ENCODE assay signal across 21 cellular contexts in the genomic region with DNA sequence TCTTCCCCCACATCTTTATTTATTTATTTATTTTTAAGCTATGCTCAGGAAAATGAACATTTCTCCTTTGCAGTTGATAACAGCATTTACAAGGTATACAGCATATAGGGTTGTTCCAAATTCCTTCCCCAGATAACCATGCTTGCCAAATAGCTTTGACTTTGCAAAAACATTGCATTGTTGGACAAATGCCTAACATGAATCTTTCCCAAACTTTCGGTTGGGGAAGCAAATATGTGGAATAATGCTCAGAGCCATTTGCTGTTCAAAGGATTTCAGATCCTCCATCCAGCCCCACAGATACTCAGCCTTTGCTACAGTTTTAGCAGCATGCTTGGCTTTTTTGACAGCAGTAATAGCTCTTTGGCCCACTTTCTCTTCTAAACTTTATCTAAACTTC.
"Had no signal": no experiment of that assay in that cellular context is flagged by ENCODE, and none has a peak within 500 bp of the region (broad histone marks: within the 10 kb centered on the region; RNA-seq: fewer than 3 reads in every experiment).

No MANE protein-coding gene starts in this region.

- H3K9me3 ChIP-seq: adrenal gland, lower lobe of right lung, spleen had no signal

- H3K4me3 ChIP-seq: adrenal gland, hepatocyte, lower lobe of right lung, spleen had no signal

- H3K27ac Mint-ChIP-seq: activated naive CD4-positive, alpha-beta T cell treated with anti-CD3 and anti-CD28 coated beads, Interleukin-2, amount 50 U/mL, for 72 hours; immature natural killer cell; naive B cell; progenitor cell of endocrine pancreas; T-helper 1 cell treated with Interleukin-12 subunit alpha and Interleukin-12 subunit beta and Interleukin-4 antibody, amounts not matched to agents 30 μg/mL and 1 μg/mL, for 36 hours; WTC11 had no signal

- H2AFZ ChIP-seq: hepatocyte had no signal

- DNase-seq: activated gamma-delta T cell treated with Interleukin-2 at 50 U/mL for 16 hours; activated T-cell treated with anti-CD3 and anti-CD28 coated beads, Interleukin-2, amount 50 U/mL, for 1 hour; adrenal gland; dermis blood vessel endothelial cell; effector CD8-positive, alpha-beta T cell; foreskin melanocyte; glutamatergic neuron; immature natural killer cell; lower lobe of right lung; naive B cell; retina; spleen; stimulated activated CD4-positive, alpha-beta T cell treated with anti-CD3 and anti-CD28 coated beads, Interleukin-4, amount 100 ng/mL, for 1 hour; stimulated activated naive CD4-positive, alpha-beta T cell; T1000 had no signal

- H3K9me3 Mint-ChIP-seq: activated naive CD4-positive, alpha-beta T cell treated with anti-CD3 and anti-CD28 coated beads, Interleukin-2, amount 50 U/mL, for 72 hours; neural crest cell; T-helper 1 cell treated with Interleukin-12 subunit alpha and Interleukin-12 subunit beta and Interleukin-4 antibody, amounts not matched to agents 30 μg/mL and 1 μg/mL, for 36 hours had no signal

- H3K36me3 ChIP-seq: adrenal gland, lower lobe of right lung, spleen had no signal

- H3K27ac ChIP-seq: adrenal gland, hepatocyte, lower lobe of right lung, spleen had no signal

- H3K27me3 Mint-ChIP-seq: naive B cell, progenitor cell of endocrine pancreas had no signal

- H3K4me1 Mint-ChIP-seq: immature natural killer cell, naive B cell, neural crest cell had no signal

- H3K36me3 Mint-ChIP-seq: activated naive CD4-positive, alpha-beta T cell treated with anti-CD3 and anti-CD28 coated beads, Interleukin-2, amount 50 U/mL, for 72 hours; immature natural killer cell; naive B cell; WTC11 had no signal

- H3K4me3 Mint-ChIP-seq: immature natural killer cell; naive B cell; neural crest cell; T-helper 1 cell treated with Interleukin-12 subunit alpha and Interleukin-12 subunit beta and Interleukin-4 antibody, amounts not matched to agents 30 μg/mL and 1 μg/mL, for 36 hours; WTC11 had no signal

- H3K4me1 ChIP-seq: adrenal gland, lower lobe of right lung, spleen had no signal

- H3K4me2 ChIP-seq: hepatocyte had no signal

- H3K79me2 ChIP-seq: hepatocyte had no signal

- H3K27me3 ChIP-seq: adrenal gland, hepatocyte, spleen had no signal
